Comparison of ENCODE assay signal across 2 cellular contexts in the genomic region with DNA sequence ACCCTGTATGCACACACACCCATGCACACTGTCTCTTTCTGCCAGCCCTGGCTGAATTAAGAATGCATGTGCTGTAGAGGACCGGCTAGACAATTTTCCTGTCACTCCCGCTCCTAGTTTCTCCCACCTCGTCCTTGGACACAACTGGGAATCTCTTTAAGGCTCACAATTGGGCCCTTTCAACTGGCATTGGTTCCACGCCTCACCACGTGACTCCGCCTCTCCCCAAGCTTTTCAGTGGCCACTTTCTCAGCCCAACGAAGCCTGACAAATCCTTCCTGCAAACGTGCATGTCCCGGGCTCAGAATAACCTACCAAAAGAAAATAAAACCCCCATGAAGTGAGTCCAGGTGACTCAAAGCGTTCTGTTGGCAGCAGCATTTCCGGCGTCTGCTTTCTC.
TF ChIP-seq lines count a peak whose summit lies in the region.

No MANE protein-coding gene starts in this region.

TF ChIP-seq in Ishikawa, 13 proteins besides CTCF, POLR2A, EP300 and RAD21:
- TF ChIP-seq TEAD4 (IDR thresholded peaks at IDR 0.05): no peak
- TF ChIP-seq, protein P1, sequence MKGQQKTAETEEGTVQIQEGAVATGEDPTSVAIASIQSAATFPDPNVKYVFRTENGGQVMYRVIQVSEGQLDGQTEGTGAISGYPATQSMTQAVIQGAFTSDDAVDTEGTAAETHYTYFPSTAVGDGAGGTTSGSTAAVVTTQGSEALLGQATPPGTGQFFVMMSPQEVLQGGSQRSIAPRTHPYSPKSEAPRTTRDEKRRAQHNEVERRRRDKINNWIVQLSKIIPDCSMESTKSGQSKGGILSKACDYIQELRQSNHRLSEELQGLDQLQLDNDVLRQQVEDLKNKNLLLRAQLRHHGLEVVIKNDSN (IDR thresholded peaks at IDR 0.05): peak; percentile 58

TF ChIP-seq in K562, 482 proteins besides CTCF, POLR2A, EP300 and RAD21:
- TF ChIP-seq, protein P2, sequence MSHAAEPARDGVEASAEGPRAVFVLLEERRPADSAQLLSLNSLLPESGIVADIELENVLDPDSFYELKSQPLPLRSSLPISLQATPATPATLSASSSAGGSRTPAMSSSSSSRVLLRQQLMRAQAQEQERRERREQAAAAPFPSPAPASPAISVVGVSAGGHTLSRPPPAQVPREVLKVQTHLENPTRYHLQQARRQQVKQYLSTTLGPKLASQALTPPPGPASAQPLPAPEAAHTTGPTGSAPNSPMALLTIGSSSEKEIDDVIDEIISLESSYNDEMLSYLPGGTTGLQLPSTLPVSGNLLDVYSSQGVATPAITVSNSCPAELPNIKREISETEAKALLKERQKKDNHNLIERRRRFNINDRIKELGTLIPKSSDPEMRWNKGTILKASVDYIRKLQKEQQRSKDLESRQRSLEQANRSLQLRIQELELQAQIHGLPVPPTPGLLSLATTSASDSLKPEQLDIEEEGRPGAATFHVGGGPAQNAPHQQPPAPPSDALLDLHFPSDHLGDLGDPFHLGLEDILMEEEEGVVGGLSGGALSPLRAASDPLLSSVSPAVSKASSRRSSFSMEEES (CRISPR knock-in tag; IDR thresholded peaks at IDR 0.05): peak; percentile 28; the same call in 1 of the 2 replicates
- TF ChIP-seq, protein P3, sequence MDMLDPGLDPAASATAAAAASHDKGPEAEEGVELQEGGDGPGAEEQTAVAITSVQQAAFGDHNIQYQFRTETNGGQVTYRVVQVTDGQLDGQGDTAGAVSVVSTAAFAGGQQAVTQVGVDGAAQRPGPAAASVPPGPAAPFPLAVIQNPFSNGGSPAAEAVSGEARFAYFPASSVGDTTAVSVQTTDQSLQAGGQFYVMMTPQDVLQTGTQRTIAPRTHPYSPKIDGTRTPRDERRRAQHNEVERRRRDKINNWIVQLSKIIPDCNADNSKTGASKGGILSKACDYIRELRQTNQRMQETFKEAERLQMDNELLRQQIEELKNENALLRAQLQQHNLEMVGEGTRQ (CRISPR knock-in tag; IDR thresholded peaks at IDR 0.05): peak; percentile 38; the same call in 1 of the 2 replicates
- TF ChIP-seq, protein P4, sequence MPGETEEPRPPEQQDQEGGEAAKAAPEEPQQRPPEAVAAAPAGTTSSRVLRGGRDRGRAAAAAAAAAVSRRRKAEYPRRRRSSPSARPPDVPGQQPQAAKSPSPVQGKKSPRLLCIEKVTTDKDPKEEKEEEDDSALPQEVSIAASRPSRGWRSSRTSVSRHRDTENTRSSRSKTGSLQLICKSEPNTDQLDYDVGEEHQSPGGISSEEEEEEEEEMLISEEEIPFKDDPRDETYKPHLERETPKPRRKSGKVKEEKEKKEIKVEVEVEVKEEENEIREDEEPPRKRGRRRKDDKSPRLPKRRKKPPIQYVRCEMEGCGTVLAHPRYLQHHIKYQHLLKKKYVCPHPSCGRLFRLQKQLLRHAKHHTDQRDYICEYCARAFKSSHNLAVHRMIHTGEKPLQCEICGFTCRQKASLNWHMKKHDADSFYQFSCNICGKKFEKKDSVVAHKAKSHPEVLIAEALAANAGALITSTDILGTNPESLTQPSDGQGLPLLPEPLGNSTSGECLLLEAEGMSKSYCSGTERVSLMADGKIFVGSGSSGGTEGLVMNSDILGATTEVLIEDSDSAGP (CRISPR knock-in tag; IDR thresholded peaks at IDR 0.05): no peak
- TF ChIP-seq, protein P1 (CRISPR knock-in tag; IDR thresholded peaks at IDR 0.05): peak; percentile 58
- peak; percentile 33; the same call in 1 of the 2 replicates for TF ChIP-seq RAD51 (IDR thresholded peaks at IDR 0.05; ENCODE audit: borderline replicate concordance, low read depth)
- no peak for TF ChIP-seq RFX7 (CRISPR knock-in tag; IDR thresholded peaks at IDR 0.05)
